ENCODE assay signal across 1 cellular context in genomic region chr17:58200024-58200633, GRCh38.
TF ChIP-seq lines count a peak whose summit lies in the region.

No MANE protein-coding gene starts in this region.

TF ChIP-seq in H1, 55 proteins besides CTCF, POLR2A, EP300 and RAD21:
- no peak for TF ChIP-seq SIRT6 (IDR thresholded peaks at IDR 0.05; ENCODE audit: low read length)
- no peak for TF ChIP-seq BRCA1 (IDR thresholded peaks at IDR 0.05; ENCODE audit: low read depth, low read length)
- no peak for TF ChIP-seq KDM4A (IDR thresholded peaks at IDR 0.05; ENCODE audit: low read depth, low read length, severe bottlenecking)
- TF ChIP-seq SP1 (IDR thresholded peaks at IDR 0.05; ENCODE audit: low read depth, low read length): no peak
- TF ChIP-seq USF2 (IDR thresholded peaks at IDR 0.05; ENCODE audit: low read length): peak; percentile 63; the same call in 1 of the 2 replicates
- TF ChIP-seq TEAD4 (IDR thresholded peaks at IDR 0.05; ENCODE audit: low read depth, low read length): peak; percentile 79
- TF ChIP-seq HDAC2 (IDR thresholded peaks at IDR 0.05; ENCODE audit: borderline replicate concordance in 1 of 2, low read depth in 2 of 2, low read length in 2 of 2): 0 out of 4 replicates have a peak, but pooled peaks of 1 of the 2 experiments have one; percentile 44
- TF ChIP-seq EZH2 (IDR thresholded peaks at IDR 0.05; ENCODE audit: low read depth, low read length, severe bottlenecking): no peak
- no peak for TF ChIP-seq HDAC6 (IDR thresholded peaks at IDR 0.05; ENCODE audit: low read depth, low read length)
- TF ChIP-seq RXRA (IDR thresholded peaks at IDR 0.05; ENCODE audit: insufficient read depth, low read depth, low read length): no peak
- TF ChIP-seq MAX (IDR thresholded peaks at IDR 0.05): peak; percentile 96
- TF ChIP-seq YY1 (IDR thresholded peaks at IDR 0.05; ENCODE audit: low read depth, low read length): peak; percentile 87
- TF ChIP-seq E2F6 (IDR thresholded peaks at IDR 0.05): peak; percentile 75; the same call in 1 of the 2 replicates
- TF ChIP-seq SIX5 (IDR thresholded peaks at IDR 0.05; ENCODE audit: low read depth, low read length): no peak
- 0 out of 2 replicates have a peak, but pooled peaks have one; percentile 18 for TF ChIP-seq GABPA (IDR thresholded peaks at IDR 0.05; ENCODE audit: borderline replicate concordance, insufficient read depth, low read length)
